10 cellular contexts compared by ENCODE assay signal in the genomic region with DNA sequence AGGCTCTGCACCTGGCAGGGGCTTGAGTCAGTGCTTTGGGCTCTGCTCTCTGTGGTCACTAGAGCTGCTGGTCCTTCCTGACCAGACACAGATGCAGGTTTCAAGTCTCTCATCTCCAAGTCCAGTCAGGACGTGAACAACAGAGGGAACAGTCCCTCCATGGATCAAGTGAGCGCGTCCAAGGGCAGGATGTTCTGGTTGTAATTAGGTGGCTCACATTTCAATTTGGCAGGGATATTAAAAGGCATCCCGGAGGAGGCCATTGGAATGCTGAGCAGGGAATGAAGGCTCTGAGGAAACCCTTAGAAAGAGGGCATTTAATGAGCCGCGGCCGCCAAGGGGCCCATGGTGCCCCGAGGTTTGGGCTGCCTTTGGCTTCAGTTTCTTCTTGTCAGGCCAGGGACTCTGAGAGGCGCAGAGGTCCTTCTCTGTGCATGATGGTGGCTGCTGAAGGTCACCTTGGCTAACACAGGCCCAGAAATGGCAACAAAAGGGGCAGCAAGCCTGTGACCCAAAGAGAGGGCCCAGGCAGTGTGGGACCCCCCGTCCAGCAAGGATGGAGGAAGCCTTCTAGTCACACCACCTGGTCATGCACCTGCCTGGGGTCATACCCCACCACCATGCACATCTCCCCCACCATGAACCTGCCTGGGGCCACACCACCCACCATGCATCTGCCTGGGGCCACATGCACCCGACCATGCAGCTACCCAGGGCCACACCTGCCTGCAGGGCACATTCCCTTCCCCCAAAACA. TPM values are rescaled to one million over a fixed set of nuclear protein-coding genes. Genes with fewer than 3 reads are reported as not detected.
DNase-seq lines count a peak whose midpoint lies in the region; ATAC-seq and TF ChIP-seq lines count a peak whose summit lies in the region.
"Had no signal": no experiment of that assay in that cellular context is flagged by ENCODE, and none has a peak within 500 bp of the region (broad histone marks: within the 10 kb centered on the region; RNA-seq: fewer than 3 reads in every experiment).

No MANE protein-coding gene starts in this region.

- H3K4me3 Mint-ChIP-seq in immature natural killer cell: no peak overlapping the region

- no peaks in the 10 kb centered on the region for H3K9me3 Mint-ChIP-seq in immature natural killer cell

- no peak overlapping the region for H3K27ac ChIP-seq in body of pancreas
- H3K27ac ChIP-seq in tibial nerve: peak overlapping the region in 3 of 4 donors; percentile 59 to 80 (median 70)
- H3K27ac ChIP-seq in smooth muscle cell (ENCODE audit: low read depth): no peak overlapping the region

- no peak overlapping the region for H3K4me3 ChIP-seq in body of pancreas
- no peak overlapping the region for H3K4me3 ChIP-seq in tibial nerve
- no peak overlapping the region for H3K4me3 ChIP-seq in smooth muscle cell

- H4K20me1 ChIP-seq in smooth muscle cell (ENCODE audit: low read depth): no peaks in the 10 kb centered on the region

- intact Hi-C loops in body of pancreas (cut with DNase I): no loop called here

- H3K9ac ChIP-seq in smooth muscle cell (ENCODE audit: low read depth): no peak overlapping the region

- DNase-seq in activated CD4-positive, CD25-positive, alpha-beta regulatory T cell treated with anti-CD3 and anti-CD28 coated beads, Interleukin-2, amount 50 U/mL, for 72 hours: peak; percentile 23
- no peak for DNase-seq in activated CD4-positive, CD25-positive, alpha-beta regulatory T cell (lab: John Stamatoyannopoulos, UW)
- DNase-seq in body of pancreas (peak in 1 of 4 donors; percentile 34), iris pigment epithelial cell (ENCODE audit: low read depth) (peak; percentile 7), tibial nerve (ENCODE audit: low spot score in 2 of 2) (peak; percentile 50 to 77), smooth muscle cell (lab: John Stamatoyannopoulos, UW; ENCODE audit: unreplicated experiment) (no peak), immature natural killer cell (no peak), SIG-M5 treated with dmso at 0.1 percent for 504 hours (lab: John Stamatoyannopoulos, UW; ENCODE audit: unreplicated experiment) (no peak)
- DNase-seq: activated naive CD4-positive, alpha-beta T cell treated with Interleukin-2 at 50 U/mL for 16 hours had no signal

- H3K27me3 Mint-ChIP-seq in immature natural killer cell (ENCODE audit: low read depth in 3 of 3): peaks cover 0 to 4% (median 0%) of the 10 kb centered on the region in 3 donors

- no peaks in the 10 kb centered on the region for H3K4me1 ChIP-seq in body of pancreas
- peaks cover 0 to 49% (median 4%) of the 10 kb centered on the region in 4 donors for H3K4me1 ChIP-seq in tibial nerve
- H3K4me1 ChIP-seq in smooth muscle cell (ENCODE audit: low read depth): no peaks in the 10 kb centered on the region

- H3K27ac Mint-ChIP-seq in immature natural killer cell: no peak overlapping the region
- H3K27ac Mint-ChIP-seq: progenitor cell of endocrine pancreas had no signal

- ATAC-seq in body of pancreas: peak; percentile 40

- no peaks in the 10 kb centered on the region for H3K9me3 ChIP-seq in body of pancreas
- H3K9me3 ChIP-seq in tibial nerve: no peaks in the 10 kb centered on the region
- no peaks in the 10 kb centered on the region for H3K9me3 ChIP-seq in smooth muscle cell (replicated peaks; ENCODE audit: low read depth)

- H3K4me2 ChIP-seq in smooth muscle cell: no peak overlapping the region

- H3F3A ChIP-seq in smooth muscle cell (ENCODE audit: low read depth): no peaks in the 10 kb centered on the region

- WGBS in body of pancreas, 2 donors: 83 to 88% methylated on average over 8 to 11 of the region's 11 CpGs
- 50 to 59% methylated on average over 8 to 10 of the region's 11 CpGs for WGBS in tibial nerve, 2 donors
- 90% methylated on average over 11 of the region's 11 CpGs for WGBS in smooth muscle cell (ENCODE audit: low lambda C conversion rate)

- H3K79me2 ChIP-seq in smooth muscle cell (ENCODE audit: low read depth): no peaks in the 10 kb centered on the region

- TF ChIP-seq POLR2A in body of pancreas (IDR thresholded peaks at IDR 0.05) (no peak), tibial nerve (IDR thresholded peaks at IDR 0.05) (no peak)

- no peaks in the 10 kb centered on the region for H3K36me3 Mint-ChIP-seq in immature natural killer cell

- TF ChIP-seq CTCF in body of pancreas (IDR thresholded peaks at IDR 0.05) (no peak), tibial nerve (IDR thresholded peaks at IDR 0.05) (no peak), smooth muscle cell (IDR thresholded peaks at IDR 0.05; ENCODE audit: borderline replicate concordance, insufficient read depth, poor library complexity, severe bottlenecking) (no peak)

- no peak overlapping the region for H2AFZ ChIP-seq in smooth muscle cell (ENCODE audit: low read depth)

- H3K4me1 Mint-ChIP-seq in immature natural killer cell: no peaks in the 10 kb centered on the region

- no peaks in the 10 kb centered on the region for H3K36me3 ChIP-seq in body of pancreas (replicated peaks in 1 of 2; ENCODE audit: insufficient read depth in 1 of 2, low read depth in 2 of 2)
- H3K36me3 ChIP-seq in tibial nerve: no peaks in the 10 kb centered on the region
- H3K36me3 ChIP-seq in smooth muscle cell (ENCODE audit: low read depth): no peaks in the 10 kb centered on the region

- peak in 1 of 2 donors; percentile 80 for TF ChIP-seq EP300 in tibial nerve (IDR thresholded peaks at IDR 0.05)

- H3K27me3 ChIP-seq in body of pancreas (no peaks in the 10 kb centered on the region), tibial nerve (no peaks in the 10 kb centered on the region), smooth muscle cell (ENCODE audit: low read depth) (no peaks in the 10 kb centered on the region)

RNA-seq across cellular contexts. Expression of gene INPP5A, which starts 30.7 kb away (rescaled TPM):
- total RNA-seq in body of pancreas (10 to 100 TPM in 1 of 2 donors, 1 to 10 TPM in 1; 9.2 to 14.5 TPM), tibial nerve (100 to 1,000 TPM in 1 of 4 donors, 10 to 100 TPM in 3; 73.8 to 101 (median 86.2) TPM), smooth muscle cell (48.0 and 65.9 TPM in 2 replicates)
- polyA plus RNA-seq in smooth muscle cell (49.1 and 55.9 TPM in 2 replicates), immature natural killer cell (1 to 10 TPM in 1 of 3 donors, under 1 TPM in 2; 0.30 to 1.7 (median 0.48) TPM)

Comparison
In these comparisons a context has a peak if more than half of its experiments do, and no peak if none do; other contexts are left out.
1. DNase-seq: peak in activated CD4-positive, CD25-positive, alpha-beta regulatory T cell treated with anti-CD3 and anti-CD28 coated beads, Interleukin-2, amount 50 U/mL, for 72 hours (single experiment), iris pigment epithelial cell (single experiment) and tibial nerve (2 of 2); none in activated CD4-positive, CD25-positive, alpha-beta regulatory T cell (0 of 4), smooth muscle cell (single experiment), immature natural killer cell (0 of 3) and SIG-M5 treated with dmso at 0.1 percent for 504 hours (single experiment).
2. H3K27ac ChIP-seq: peak in tibial nerve (3 of 4); none in body of pancreas (0 of 4) and smooth muscle cell (single experiment).